Comparison of ENCODE assay signal across 34 cellular contexts in the genomic region with DNA sequence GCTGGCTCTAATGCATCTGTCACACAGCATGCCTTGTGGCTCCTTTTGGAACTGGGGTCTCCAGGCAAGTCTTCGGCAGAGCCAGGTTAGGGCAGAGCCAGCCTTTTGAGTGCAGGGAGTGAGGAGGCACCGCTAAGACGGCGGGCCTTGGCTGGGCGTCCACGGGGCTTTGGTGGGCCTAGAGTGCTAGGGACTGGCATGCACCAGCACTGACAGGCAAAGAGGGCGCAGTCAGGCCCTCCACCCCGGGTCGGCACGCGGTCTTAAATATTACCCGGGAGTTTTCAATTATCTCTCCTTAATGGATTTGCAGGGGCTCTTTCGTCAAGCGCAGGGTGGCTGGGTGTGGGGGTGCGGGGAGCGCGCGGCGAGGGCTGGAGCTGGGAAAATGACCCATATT.
"Had no signal": no experiment of that assay in that cellular context is flagged by ENCODE, and none has a peak within 500 bp of the region (broad histone marks: within the 10 kb centered on the region; RNA-seq: fewer than 3 reads in every experiment).

No MANE protein-coding gene starts in this region.

- DNase-seq: Karpas-422, Kasumi-1, MG63, MM.1S, MV-4-11, NCI-H1048, NCI-H1092, NCI-H1092 treated with DMSO at 0.1 percent for 48 hours, NCI-H1105, NCI-H1105 treated with DMSO at 0.1 percent for 48 hours, NCI-H1417, NCI-H1417 treated with DMSO at 0.1 percent for 48 hours, NCI-H1436, NCI-H1436 treated with DMSO at 0.1 percent for 48 hours, NCI-H146, NCI-H1694, NCI-H1694 treated with DMSO at 0.1 percent for 48 hours, NCI-H187, NCI-H187 treated with DMSO at 0.1 percent for 48 hours, NCI-H1930, NCI-H2029, NCI-H2029 treated with DMSO at 0.1 percent for 48 hours, NCI-H2081, NCI-H2081 treated with DMSO at 0.1 percent for 48 hours, NCI-H2107, NCI-H2171, NCI-H2171 treated with DMSO at 0.1 percent for 48 hours, NCI-H2227 treated with DMSO at 0.1 percent for 48 hours, NCI-H226, NCI-H345, NCI-H446, NCI-H446 treated with DMSO at 0.1 percent for 48 hours, NCI-H510A, NCI-H510A treated with DMSO at 0.1 percent for 48 hours had no signal
